1 cellular context compared by ENCODE assay signal in genomic region chr5:34695275-34696032, GRCh38.
TF ChIP-seq lines count a peak whose summit lies in the region.

No MANE protein-coding gene starts in this region.

TF ChIP-seq in GM23338, 12 proteins besides CTCF, POLR2A, EP300 and RAD21:
- TF ChIP-seq POLR2AphosphoS5 (IDR thresholded peaks at IDR 0.05; ENCODE audit: low read depth): no peak
- TF ChIP-seq, protein P1, sequence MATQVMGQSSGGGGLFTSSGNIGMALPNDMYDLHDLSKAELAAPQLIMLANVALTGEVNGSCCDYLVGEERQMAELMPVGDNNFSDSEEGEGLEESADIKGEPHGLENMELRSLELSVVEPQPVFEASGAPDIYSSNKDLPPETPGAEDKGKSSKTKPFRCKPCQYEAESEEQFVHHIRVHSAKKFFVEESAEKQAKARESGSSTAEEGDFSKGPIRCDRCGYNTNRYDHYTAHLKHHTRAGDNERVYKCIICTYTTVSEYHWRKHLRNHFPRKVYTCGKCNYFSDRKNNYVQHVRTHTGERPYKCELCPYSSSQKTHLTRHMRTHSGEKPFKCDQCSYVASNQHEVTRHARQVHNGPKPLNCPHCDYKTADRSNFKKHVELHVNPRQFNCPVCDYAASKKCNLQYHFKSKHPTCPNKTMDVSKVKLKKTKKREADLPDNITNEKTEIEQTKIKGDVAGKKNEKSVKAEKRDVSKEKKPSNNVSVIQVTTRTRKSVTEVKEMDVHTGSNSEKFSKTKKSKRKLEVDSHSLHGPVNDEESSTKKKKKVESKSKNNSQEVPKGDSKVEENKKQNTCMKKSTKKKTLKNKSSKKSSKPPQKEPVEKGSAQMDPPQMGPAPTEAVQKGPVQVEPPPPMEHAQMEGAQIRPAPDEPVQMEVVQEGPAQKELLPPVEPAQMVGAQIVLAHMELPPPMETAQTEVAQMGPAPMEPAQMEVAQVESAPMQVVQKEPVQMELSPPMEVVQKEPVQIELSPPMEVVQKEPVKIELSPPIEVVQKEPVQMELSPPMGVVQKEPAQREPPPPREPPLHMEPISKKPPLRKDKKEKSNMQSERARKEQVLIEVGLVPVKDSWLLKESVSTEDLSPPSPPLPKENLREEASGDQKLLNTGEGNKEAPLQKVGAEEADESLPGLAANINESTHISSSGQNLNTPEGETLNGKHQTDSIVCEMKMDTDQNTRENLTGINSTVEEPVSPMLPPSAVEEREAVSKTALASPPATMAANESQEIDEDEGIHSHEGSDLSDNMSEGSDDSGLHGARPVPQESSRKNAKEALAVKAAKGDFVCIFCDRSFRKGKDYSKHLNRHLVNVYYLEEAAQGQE (IDR thresholded peaks at IDR 0.05; ENCODE audit: unreplicated experiment): no peak
- TF ChIP-seq JUNB (IDR thresholded peaks at IDR 0.05; ENCODE audit: unreplicated experiment): no peak
- TF ChIP-seq ZNF331 (CRISPR knock-in tag; IDR thresholded peaks at IDR 0.05; ENCODE audit: low read depth): no peak
- no peak for TF ChIP-seq STAT1 (IDR thresholded peaks at IDR 0.05; ENCODE audit: unreplicated experiment)
- no peak for TF ChIP-seq EZH2 (IDR thresholded peaks at IDR 0.05; ENCODE audit: low read depth, unreplicated experiment)
- TF ChIP-seq ZNF114 (CRISPR knock-in tag; IDR thresholded peaks at IDR 0.05): no peak
- TF ChIP-seq, protein P2, sequence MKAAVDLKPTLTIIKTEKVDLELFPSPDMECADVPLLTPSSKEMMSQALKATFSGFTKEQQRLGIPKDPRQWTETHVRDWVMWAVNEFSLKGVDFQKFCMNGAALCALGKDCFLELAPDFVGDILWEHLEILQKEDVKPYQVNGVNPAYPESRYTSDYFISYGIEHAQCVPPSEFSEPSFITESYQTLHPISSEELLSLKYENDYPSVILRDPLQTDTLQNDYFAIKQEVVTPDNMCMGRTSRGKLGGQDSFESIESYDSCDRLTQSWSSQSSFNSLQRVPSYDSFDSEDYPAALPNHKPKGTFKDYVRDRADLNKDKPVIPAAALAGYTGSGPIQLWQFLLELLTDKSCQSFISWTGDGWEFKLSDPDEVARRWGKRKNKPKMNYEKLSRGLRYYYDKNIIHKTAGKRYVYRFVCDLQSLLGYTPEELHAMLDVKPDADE (IDR thresholded peaks at IDR 0.05): no peak
- TF ChIP-seq EZH2phosphoT487 (IDR thresholded peaks at IDR 0.05; ENCODE audit: unreplicated experiment): no peak
- no peak for TF ChIP-seq ZNF462 (CRISPR knock-in tag; IDR thresholded peaks at IDR 0.05)
- TF ChIP-seq NANOG (IDR thresholded peaks at IDR 0.05; ENCODE audit: borderline replicate concordance): no peak
- TF ChIP-seq CREB1 (CRISPR knock-in tag; IDR thresholded peaks at IDR 0.05; ENCODE audit: low read depth): no peak
